In genomic region chr15:25235391-25235790, GRCh38 we compare ENCODE assay signal across 34 cellular contexts.
"Had no signal": no experiment of that assay in that cellular context is flagged by ENCODE, and none has a peak within 500 bp of the region (broad histone marks: within the 10 kb centered on the region; RNA-seq: fewer than 3 reads in every experiment).

No MANE protein-coding gene starts in this region.

- FAIRE-seq: RCC 7860 had no signal

- H3K36me3 ChIP-seq: ascending aorta, cardiac muscle cell, SJCRH30, WERI-Rb-1 had no signal

- DNase-seq: activated CD4-positive, alpha-beta memory T cell treated with anti-CD3 and anti-CD28 coated beads, Interleukin-2, amount 10 ng/mL, durations not matched to agents 7 days and 5 days; activated CD4-positive, alpha-beta T cell treated with anti-CD3 and anti-CD28 coated beads for 1 hour; activated CD4-positive, alpha-beta T cell treated with anti-CD3 and anti-CD28 coated beads for 48 hours; activated CD4-positive, CD25-positive, alpha-beta regulatory T cell; activated CD8-positive, alpha-beta memory T cell treated with anti-CD3 and anti-CD28 coated beads for 24 hours; activated CD8-positive, alpha-beta memory T cell treated with anti-CD3 and anti-CD28 coated beads, Interleukin-2, amount 10 ng/mL, durations not matched to agents 7 days and 5 days; activated CD8-positive, alpha-beta memory T cell treated with anti-CD3 and anti-CD28 coated beads, Interleukin-2, amount 50 U/mL, for 48 hours; activated effector memory CD4-positive, alpha-beta T cell treated with Interleukin-2 at 50 U/mL for 16 hours; activated naive CD8-positive, alpha-beta T cell treated with anti-CD3 and anti-CD28 coated beads, Interleukin-2, amount 10 ng/mL, durations not matched to agents 7 days and 5 days; activated T-cell treated with anti-CD3 and anti-CD28 coated beads, Interleukin-2, amount 50 U/mL, for 48 hours; amygdala; MM.1S; MV-4-11; NCI-H1092; NCI-H1436 treated with DMSO at 0.1 percent for 48 hours; NCI-H1694 treated with DMSO at 0.1 percent for 48 hours; NCI-H2029; NCI-H2107; NCI-H2171; NCI-H510A; NCI-H526; NCI-H748 treated with DMSO at 0.1 percent for 48 hours; NK-92 treated with Interleukin-12 subunit alpha and Interleukin-12 subunit beta, amount 100 ng/mL, for 24 hours; PC-9; SHP77; SJCRH30; T1000; WERI-Rb-1 had no signal

- H3K9ac ChIP-seq: KMS-11 had no signal

- H3K4me1 ChIP-seq: ascending aorta, SJCRH30 had no signal

- H3K4me3 ChIP-seq: ascending aorta, cardiac muscle cell, PC-9, SJCRH30, SK-N-MC had no signal

- H3K27ac ChIP-seq: ascending aorta, cardiac muscle cell, KMS-11, PC-9, RWPE1, SJCRH30, SK-N-MC, WERI-Rb-1 had no signal

- H3K27me3 ChIP-seq: ascending aorta, cardiac muscle cell, SJCRH30 had no signal

- H3K9me3 ChIP-seq: SJCRH30 had no signal

- ATAC-seq: activated CD8-positive, alpha-beta memory T cell treated with anti-CD3 and anti-CD28 coated beads, Interleukin-2, amount 10 ng/mL, durations not matched to agents 7 days and 5 days had no signal
